ENCODE assay signal across 25 cellular contexts in the genomic region with DNA sequence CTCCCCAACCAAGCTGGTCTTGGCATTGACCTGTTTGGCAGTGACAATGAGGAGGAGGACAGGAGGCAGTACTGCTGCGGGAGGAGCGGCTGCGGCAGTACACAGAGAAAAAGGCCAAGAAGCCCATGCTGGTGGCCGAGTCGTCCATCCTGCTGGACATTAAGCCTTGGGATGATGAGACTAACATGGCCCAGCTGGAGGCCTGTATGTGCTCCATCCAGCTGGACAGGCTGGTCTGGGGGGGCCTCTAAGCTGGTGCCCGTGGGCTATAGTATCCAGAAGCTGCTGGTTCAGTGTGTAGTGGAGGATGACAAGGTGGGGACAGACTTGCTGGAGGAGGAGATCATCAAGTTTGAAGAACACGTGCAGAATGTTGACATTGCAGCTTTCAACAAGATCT.
"Had no signal": no experiment of that assay in that cellular context is flagged by ENCODE, and none has a peak within 500 bp of the region (broad histone marks: within the 10 kb centered on the region; RNA-seq: fewer than 3 reads in every experiment).

No MANE protein-coding gene starts in this region.

- H3K9me3 ChIP-seq: lower lobe of right lung, mucosa of descending colon, psoas muscle, right lobe of liver, testis, tibial artery, uterus had no signal

- FAIRE-seq: keratinocyte had no signal

- H3K27ac Mint-ChIP-seq: naive thymus-derived CD4-positive, alpha-beta T cell; natural killer cell treated with Interleukin-12 subunit alpha and Interleukin-12 subunit beta and Interleukin-15 and Interleukin-18, amount 100 ng/mL, for 72 hours; stimulated activated naive B cell treated with anti-CD40 and anti-IgM and Interleukin-4, amounts not matched to agents 10 μg/mL and 1 μg/mL and 100 μg/mL, for 72 hours had no signal

- H2AFZ ChIP-seq: parathyroid adenoma had no signal

- H3K36me3 Mint-ChIP-seq: naive thymus-derived CD4-positive, alpha-beta T cell; natural killer cell treated with Interleukin-12 subunit alpha and Interleukin-12 subunit beta and Interleukin-15 and Interleukin-18, amount 100 ng/mL, for 72 hours; stimulated activated naive B cell treated with anti-CD40 and anti-IgM and Interleukin-4, amounts not matched to agents 10 μg/mL and 1 μg/mL and 100 μg/mL, for 72 hours had no signal

- H3K27me3 ChIP-seq: left lung, right lobe of liver, testis, tibial artery, uterus had no signal

- H3K4me3 Mint-ChIP-seq: naive thymus-derived CD4-positive, alpha-beta T cell; natural killer cell treated with Interleukin-12 subunit alpha and Interleukin-12 subunit beta and Interleukin-15 and Interleukin-18, amount 100 ng/mL, for 72 hours; stimulated activated naive B cell treated with anti-CD40 and anti-IgM and Interleukin-4, amounts not matched to agents 10 μg/mL and 1 μg/mL and 100 μg/mL, for 72 hours had no signal

- H3K9ac ChIP-seq: parathyroid adenoma had no signal

- H3K36me3 ChIP-seq: left lung, lower lobe of right lung, right lobe of liver, stomach, tibial artery, uterus had no signal

- DNase-seq: hippocampal formation; left colon; left lung; lower lobe of right lung; mammary epithelial cell; mesendoderm; midbrain; mucosa of descending colon; naive thymus-derived CD4-positive, alpha-beta T cell; psoas muscle; right lobe of liver; stimulated activated CD4-positive, alpha-beta T cell treated with anti-CD3 and anti-CD28 coated beads, Interleukin-12 subunit alpha, Interleukin-12 subunit beta, amount 100 ng/mL, for 4 hours; stimulated activated CD4-positive, alpha-beta T cell treated with anti-CD3 and anti-CD28 coated beads, Interleukin-15, amount 100 ng/mL, for 24 hours; stimulated activated CD4-positive, alpha-beta T cell treated with anti-CD3 and anti-CD28 coated beads, Interleukin-2, amount 100 ng/mL, for 24 hours; stimulated activated CD4-positive, alpha-beta T cell treated with anti-CD3 and anti-CD28 coated beads, Interleukin-4, amount 100 ng/mL, for 1 hour; stimulated activated naive B cell treated with anti-CD40 and anti-IgM and Interleukin-4, amounts not matched to agents 10 μg/mL and 1 μg/mL and 100 μg/mL, for 72 hours; stimulated activated naive CD8-positive, alpha-beta T cell treated with anti-CD3 and anti-CD28 coated beads, Interleukin-15, Interleukin-2, amounts not matched to agents 100 U/mL and 50 U/mL, for 24 hours; testis; tibial artery; trophoblast cell; uterus had no signal

- H3K4me1 Mint-ChIP-seq: naive thymus-derived CD4-positive, alpha-beta T cell had no signal

- H3K27ac ChIP-seq: left lung, lower lobe of right lung, parathyroid adenoma, psoas muscle, right lobe of liver, stomach, testis, tibial artery, uterus had no signal

- H3K4me3 ChIP-seq: left lung, lower lobe of right lung, mucosa of descending colon, psoas muscle, right lobe of liver, stomach, testis, tibial artery, uterus had no signal

- H3K79me2 ChIP-seq: parathyroid adenoma had no signal

- H3K4me1 ChIP-seq: left lung, lower lobe of right lung, parathyroid adenoma, psoas muscle, right lobe of liver, stomach, testis, tibial artery, uterus had no signal
